ENCODE assay signal across 8 cellular contexts in genomic region chr22:45101828-45102227, GRCh38.
A peak's percentile ranks its signal among the peaks of the same experiment; 100 is the strongest.
DNase-seq lines count a peak whose midpoint lies in the region; ATAC-seq and TF ChIP-seq lines count a peak whose summit lies in the region.

No MANE protein-coding gene starts in this region.

- H3K4me3 ChIP-seq in right lobe of liver: no peak overlapping the region
- H3K4me3 ChIP-seq in tibial nerve: no peak overlapping the region

- H3K4me1 ChIP-seq in right lobe of liver (no peaks in the 10 kb centered on the region), tibial nerve (no peaks in the 10 kb centered on the region)

- H3K27me3 ChIP-seq in right lobe of liver (no peaks in the 10 kb centered on the region), tibial nerve (peaks cover 0 to 25% of the 10 kb centered on the region in 2 donors)

- peak; percentile 54 to 95 (median 86) for ATAC-seq in right lobe of liver
- ATAC-seq in GM21447 (IDR thresholded peaks at IDR 0.05; ENCODE audit: unreplicated experiment): no peak
- ATAC-seq in HG03108 (IDR thresholded peaks at IDR 0.05; ENCODE audit: unreplicated experiment): no peak

- H3K9me3 ChIP-seq in right lobe of liver: no peaks in the 10 kb centered on the region
- peaks cover 0 to 3% (median 0%) of the 10 kb centered on the region in 4 donors for H3K9me3 ChIP-seq in tibial nerve

- 17% methylated on average over 9 of the region's 12 CpGs for WGBS in right lobe of liver (ENCODE audit: insufficient coverage, low coverage, low lambda C conversion rate, missing lambda C conversion rate)
- 17 to 30% methylated on average over 12 of the region's 12 CpGs for WGBS in tibial nerve, 2 donors

- TF ChIP-seq POLR2A in right lobe of liver (IDR thresholded peaks at IDR 0.05): no peak
- no peak for TF ChIP-seq POLR2A in tibial nerve (IDR thresholded peaks at IDR 0.05)

- DNase-seq in DMS53 treated with DMSO at 0.1 percent for 48 hours (lab: John Stamatoyannopoulos, UW; ENCODE audit: unreplicated experiment) (peak; percentile 3), HT1080 (ENCODE audit: low read depth) (peak; percentile 43), dermis microvascular lymphatic vessel endothelial cell (ENCODE audit: low read depth in 2 of 2) (peak; percentile 51 to 69), right lobe of liver (peak; percentile 62 to 77 (median 70)), tibial nerve (ENCODE audit: low spot score in 2 of 2) (peak in 1 of 2 donors; percentile 34)

- H3K36me3 ChIP-seq in right lobe of liver (no peaks in the 10 kb centered on the region), tibial nerve (no peaks in the 10 kb centered on the region)

- TF ChIP-seq CTCF in right lobe of liver (IDR thresholded peaks at IDR 0.05) (peak; percentile 44 to 60 (median 55)), tibial nerve (IDR thresholded peaks at IDR 0.05) (peak in 3 of 5 experiments; percentile 21 to 71 (median 47))

- TF ChIP-seq EP300 in tibial nerve (IDR thresholded peaks at IDR 0.05): no peak

- H3K27ac ChIP-seq in right lobe of liver (no peak overlapping the region), tibial nerve (no peak overlapping the region)

- intact Hi-C loops in right lobe of liver (cut with DNase I): loop anchor here (5.0 to 10.0 kb wide), 3 partner anchors 53 to 160 kb away; no protein-coding TSS in a partner anchor

TF ChIP-seq in PFSK-1, 5 proteins besides CTCF, POLR2A, EP300 and RAD21:
- TF ChIP-seq REST (IDR thresholded peaks at IDR 0.05; ENCODE audit: insufficient read depth in 1 of 2, low read depth in 2 of 2, low read length in 2 of 2) (no peak), FOXP2 (optimal IDR thresholded peaks at IDR 0.05; ENCODE audit: borderline replicate concordance, extremely low read depth, extremely low read length, insufficient read depth) (peak; percentile 37)

Comparison
In these comparisons a context has a peak if more than half of its experiments do, and no peak if none do; other contexts are left out.
1. ATAC-seq: peak in right lobe of liver (4 of 4); none in GM21447 (single experiment) and HG03108 (single experiment).